ENCODE assay signal across 19 cellular contexts in genomic region chr4:158179465-158179864, GRCh38.
"Had no signal": no experiment of that assay in that cellular context is flagged by ENCODE, and none has a peak within 500 bp of the region (broad histone marks: within the 10 kb centered on the region; RNA-seq: fewer than 3 reads in every experiment).

No MANE protein-coding gene starts in this region.

- H3K4me3 Mint-ChIP-seq: effector memory CD8-positive, alpha-beta T cell; naive thymus-derived CD4-positive, alpha-beta T cell; nephron; neural progenitor cell; stimulated activated naive B cell treated with anti-CD40 and anti-IgM and Interleukin-4, amounts not matched to agents 10 μg/mL and 1 μg/mL and 100 μg/mL, for 72 hours; stimulated activated naive CD8-positive, alpha-beta T cell treated with anti-CD3 and anti-CD28 coated beads, Interleukin-15, Interleukin-2, amounts not matched to agents 100 ng/mL and 50 ng/mL, for 24 hours; type B pancreatic cell had no signal

- H3K27ac Mint-ChIP-seq: effector memory CD8-positive, alpha-beta T cell; naive thymus-derived CD4-positive, alpha-beta T cell; nephron; neural progenitor cell; progenitor cell of endocrine pancreas; stimulated activated naive B cell treated with anti-CD40 and anti-IgM and Interleukin-4, amounts not matched to agents 10 μg/mL and 1 μg/mL and 100 μg/mL, for 72 hours; stimulated activated naive CD8-positive, alpha-beta T cell treated with anti-CD3 and anti-CD28 coated beads, Interleukin-15, Interleukin-2, amounts not matched to agents 100 ng/mL and 50 ng/mL, for 24 hours; type B pancreatic cell had no signal

- H3K9me3 Mint-ChIP-seq: naive thymus-derived CD4-positive, alpha-beta T cell; nephron; neural progenitor cell; stimulated activated naive B cell treated with anti-CD40 and anti-IgM and Interleukin-4, amounts not matched to agents 10 μg/mL and 1 μg/mL and 100 μg/mL, for 72 hours; stimulated activated naive CD8-positive, alpha-beta T cell treated with anti-CD3 and anti-CD28 coated beads, Interleukin-15, Interleukin-2, amounts not matched to agents 100 ng/mL and 50 ng/mL, for 24 hours; type B pancreatic cell had no signal

- H3K27me3 Mint-ChIP-seq: effector memory CD8-positive, alpha-beta T cell; progenitor cell of endocrine pancreas; type B pancreatic cell had no signal

- H3K36me3 Mint-ChIP-seq: naive thymus-derived CD4-positive, alpha-beta T cell; neural progenitor cell; stimulated activated naive B cell treated with anti-CD40 and anti-IgM and Interleukin-4, amounts not matched to agents 10 μg/mL and 1 μg/mL and 100 μg/mL, for 72 hours; type B pancreatic cell had no signal

- H3K4me1 Mint-ChIP-seq: naive thymus-derived CD4-positive, alpha-beta T cell; nephron; neural progenitor cell; stimulated activated naive B cell treated with anti-CD40 and anti-IgM and Interleukin-4, amounts not matched to agents 10 μg/mL and 1 μg/mL and 100 μg/mL, for 72 hours had no signal

- H3K36me3 ChIP-seq: colonic mucosa, neural progenitor cell, ovary, right lobe of liver, thyroid gland had no signal

- H3K4me3 ChIP-seq: colonic mucosa, lung, neural progenitor cell, ovary, right lobe of liver, thyroid gland had no signal

- H3K4me1 ChIP-seq: colonic mucosa, neural progenitor cell, right lobe of liver had no signal

- ATAC-seq: effector memory CD8-positive, alpha-beta T cell; naive thymus-derived CD4-positive, alpha-beta T cell; right lobe of liver; stimulated activated naive B cell treated with anti-CD40 and anti-IgM and Interleukin-4, amounts not matched to agents 10 μg/mL and 1 μg/mL and 100 μg/mL, for 72 hours had no signal

- DNase-seq: caudate nucleus; colonic mucosa; effector memory CD8-positive, alpha-beta T cell; mesendoderm; midbrain; naive thymus-derived CD4-positive, alpha-beta T cell; ovary; right lobe of liver; small intestine; stimulated activated CD4-positive, alpha-beta T cell treated with anti-CD3 and anti-CD28 coated beads, Interleukin-15, amount 100 ng/mL, for 24 hours; stimulated activated CD4-positive, alpha-beta T cell treated with anti-CD3 and anti-CD28 coated beads, Interleukin-2, amount 100 ng/mL, for 48 hours; stimulated activated naive B cell treated with anti-CD40 and anti-IgM and Interleukin-4, amounts not matched to agents 10 μg/mL and 1 μg/mL and 100 μg/mL, for 72 hours; thyroid gland had no signal

- H3K9me3 ChIP-seq: colonic mucosa, ovary, right lobe of liver, thyroid gland had no signal

- H3K27ac ChIP-seq: colonic mucosa, neural progenitor cell, ovary, right lobe of liver, thyroid gland had no signal

- H3K27me3 ChIP-seq: colonic mucosa, neural progenitor cell, ovary, right lobe of liver, thyroid gland had no signal
